ENCODE assay signal across 7 cellular contexts in the genomic region with DNA sequence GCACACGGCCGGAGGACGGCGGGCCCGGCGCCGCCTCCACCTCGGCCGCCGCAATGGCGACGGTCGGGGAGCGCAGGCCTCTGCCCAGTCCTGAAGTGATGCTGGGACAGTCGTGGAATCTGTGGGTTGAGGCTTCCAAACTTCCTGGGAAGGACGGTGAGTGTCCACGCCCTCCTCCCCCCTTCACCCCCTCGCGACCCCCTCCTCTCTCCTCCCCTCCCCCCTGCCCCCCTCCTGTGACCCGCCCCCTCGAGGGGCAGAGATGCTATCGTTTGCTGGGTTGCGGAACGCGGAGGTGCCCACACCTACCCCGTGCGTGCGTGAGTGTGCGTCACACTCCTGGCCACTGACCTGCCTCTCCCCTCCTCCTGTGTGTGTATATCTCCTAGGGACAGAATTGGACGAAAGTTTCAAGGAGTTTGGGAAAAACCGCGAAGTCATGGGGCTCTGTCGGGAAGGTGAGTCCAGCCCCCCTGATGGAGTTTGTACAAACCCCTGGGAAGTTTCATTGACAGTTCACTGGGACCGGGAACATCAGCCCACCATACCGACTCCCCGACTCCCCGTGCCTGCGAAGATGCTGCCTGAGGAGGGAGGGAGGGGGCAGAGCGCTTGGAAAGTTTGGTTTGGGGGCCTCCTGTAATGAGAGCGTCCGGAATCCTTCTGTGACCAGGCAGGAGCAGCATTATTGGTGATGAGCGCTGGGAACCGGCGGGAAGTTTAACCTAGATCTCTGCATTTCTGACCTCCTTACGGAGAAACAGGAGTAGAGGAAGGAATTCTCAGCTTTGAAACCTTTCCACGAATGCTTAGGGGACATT.
DNase-seq lines count a peak whose midpoint lies in the region; ATAC-seq and TF ChIP-seq lines count a peak whose summit lies in the region.

No MANE protein-coding gene starts in this region.

- H3K36me3 ChIP-seq in brain microvascular endothelial cell (replicated peaks), result peaks cover 14% of the 10 kb centered on the region

- ATAC-seq in GM18867 (IDR thresholded peaks at IDR 0.05; ENCODE audit: unreplicated experiment) (peak; percentile 22), HG03139 (IDR thresholded peaks at IDR 0.05; ENCODE audit: unreplicated experiment) (peak; percentile 15), GM21390 (IDR thresholded peaks at IDR 0.05; ENCODE audit: unreplicated experiment) (no peak)

- in situ Hi-C loops in brain microvascular endothelial cell (cut with HindIII; ENCODE audit: low pct_ligation_motif_present, low sequenced_read_pairs), result no loop called here

- peak overlapping the region; percentile 73 for H3K4me3 ChIP-seq in brain microvascular endothelial cell (ENCODE audit: low read depth, low read length)

- TF ChIP-seq CTCF in brain microvascular endothelial cell (IDR thresholded peaks at IDR 0.05; ENCODE audit: low read depth, low read length, missing control alignments), result no peak

- H3K27ac ChIP-seq in brain microvascular endothelial cell, result peak overlapping the region; percentile 97

- no peaks in the 10 kb centered on the region for H3K27me3 ChIP-seq in brain microvascular endothelial cell (replicated peaks)

- DNase-seq in T-helper 22 cell (ENCODE audit: low read depth) (peak; percentile 47), brain microvascular endothelial cell (peak; percentile 47), iris pigment epithelial cell (ENCODE audit: low read depth) (peak; percentile 54)
- peak; percentile 68 for DNase-seq in stimulated activated CD4-positive, alpha-beta T cell treated with anti-CD3 and anti-CD28 coated beads, Interleukin-15, amount 100 ng/mL, for 24 hours
